In the genomic region with DNA sequence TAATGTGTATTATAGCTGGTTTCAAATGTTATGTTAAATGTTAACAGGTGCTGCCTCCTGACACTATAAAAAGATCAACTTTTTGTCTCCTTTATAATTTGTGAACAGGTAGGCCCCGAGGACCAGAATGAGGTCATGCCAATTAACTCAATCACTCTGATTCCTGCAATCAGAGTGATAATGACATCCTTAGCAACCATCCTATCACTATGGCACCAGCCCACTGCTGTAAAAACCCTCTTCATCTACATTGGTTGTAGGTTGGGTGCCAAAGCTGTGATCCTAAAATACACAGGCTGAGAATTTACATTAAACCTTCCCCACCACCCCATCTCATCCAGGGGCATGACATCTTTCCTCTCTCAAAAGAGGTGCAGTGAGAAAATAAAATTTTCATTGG, we compare ENCODE assay signal across 12 cellular contexts.
DNase-seq lines count a peak whose midpoint lies in the region; TF ChIP-seq lines count a peak whose summit lies in the region.
"Had no signal": no experiment of that assay in that cellular context is flagged by ENCODE, and none has a peak within 500 bp of the region (broad histone marks: within the 10 kb centered on the region; RNA-seq: fewer than 3 reads in every experiment).

No MANE protein-coding gene starts in this region.

- H3K27ac Mint-ChIP-seq in osteocyte (ENCODE audit: unreplicated experiment) = peak overlapping the region; percentile 66
- H3K27ac Mint-ChIP-seq: T-cell had no signal

- no peaks in the 10 kb centered on the region for H3K27me3 Mint-ChIP-seq in osteocyte (ENCODE audit: unreplicated experiment)

- no peak overlapping the region for H3K4me3 Mint-ChIP-seq in osteocyte (ENCODE audit: unreplicated experiment)
- H3K4me3 Mint-ChIP-seq: T-cell had no signal

- H3K36me3 Mint-ChIP-seq in osteocyte (ENCODE audit: unreplicated experiment) = no peaks in the 10 kb centered on the region
- H3K36me3 Mint-ChIP-seq: T-cell had no signal

- no peaks in the 10 kb centered on the region for H3K9me3 Mint-ChIP-seq in osteocyte (ENCODE audit: unreplicated experiment)
- H3K9me3 Mint-ChIP-seq: T-cell had no signal

- no peak for TF ChIP-seq CTCF in osteocyte (IDR thresholded peaks at IDR 0.05)

- H3K4me1 Mint-ChIP-seq in osteocyte (ENCODE audit: unreplicated experiment) = peaks cover 31% of the 10 kb centered on the region

- DNase-seq in NCI-H1092 treated with DMSO at 0.1 percent for 48 hours (lab: John Stamatoyannopoulos, UW) = peak; percentile 17
- peak; percentile 96 for DNase-seq in NCI-H1436 treated with DMSO at 0.1 percent for 48 hours (lab: John Stamatoyannopoulos, UW)
- peak; percentile 94 for DNase-seq in NCI-H748 treated with DMSO at 0.1 percent for 48 hours (lab: John Stamatoyannopoulos, UW)
- DNase-seq in osteocyte (ENCODE audit: extremely low spot score, unreplicated experiment) = no peak
- no peak for DNase-seq in dedifferentiated amniotic fluid mesenchymal stem cell (ENCODE audit: extremely low spot score)
- no peak for DNase-seq in SW 1271 (lab: John Stamatoyannopoulos, UW)
- no peak for DNase-seq in HuH-7.5 (ENCODE audit: low spot score)
- DNase-seq: EL, NCI-H2029 treated with DMSO at 0.1 percent for 48 hours, NCI-H345, NCI-H526 treated with DMSO at 0.1 percent for 48 hours, T-cell had no signal

Comparison
In these comparisons a context has a peak if more than half of its experiments do, and no peak if none do; other contexts are left out.
1. DNase-seq: peak in NCI-H1092 treated with DMSO at 0.1 percent for 48 hours (single experiment), NCI-H1436 treated with DMSO at 0.1 percent for 48 hours (single experiment) and NCI-H748 treated with DMSO at 0.1 percent for 48 hours (single experiment); none in osteocyte (single experiment), dedifferentiated amniotic fluid mesenchymal stem cell (single experiment), SW 1271 (0 of 2) and HuH-7.5 (single experiment).